8 cellular contexts compared by ENCODE assay signal in genomic region chr11:67287355-67288197, GRCh38. TPM values are rescaled to one million over a fixed set of nuclear protein-coding genes. Genes with fewer than 3 reads are reported as not detected.
A peak's percentile ranks its signal among the peaks of the same experiment; 100 is the strongest.
DNase-seq lines count a peak whose midpoint lies in the region; TF ChIP-seq lines count a peak whose summit lies in the region.

No MANE protein-coding gene starts in this region.

- no peaks in the 10 kb centered on the region for H3K27me3 ChIP-seq in SJSA1 (replicated peaks)
- H3K27me3 ChIP-seq in parathyroid adenoma (ENCODE audit: control insufficient read depth, insufficient read depth, low read length): no peaks in the 10 kb centered on the region

- DNase-seq in SJSA1 (ENCODE audit: low read depth in 1 of 2, low spot score in 2 of 2) (peak in 1 of 2 experiments; percentile 34), epithelial cell of prostate (ENCODE audit: low read depth, low spot score) (no peak), HuH-7.5 (ENCODE audit: low spot score) (no peak), NCI-H1417 treated with DMSO at 0.1 percent for 48 hours (lab: John Stamatoyannopoulos, UW) (no peak), D341Med (ENCODE audit: low spot score) (no peak), GOT3 (lab: John Stamatoyannopoulos, UW) (no peak)

- no peak for TF ChIP-seq CTCF in parathyroid adenoma (IDR thresholded peaks at IDR 0.05)

- H3K36me3 ChIP-seq in SJSA1: peaks cover 89% of the 10 kb centered on the region
- no peaks in the 10 kb centered on the region for H3K36me3 ChIP-seq in parathyroid adenoma (ENCODE audit: control insufficient read depth, insufficient read depth, low read length)

- peak overlapping the region; percentile 86 for H3K4me2 ChIP-seq in parathyroid adenoma (ENCODE audit: low read length)

- H3K79me2 ChIP-seq in parathyroid adenoma: no peaks in the 10 kb centered on the region

- H3K4me1 ChIP-seq in SJSA1 (replicated peaks) (peaks cover 29% of the 10 kb centered on the region), parathyroid adenoma (peaks cover 11% of the 10 kb centered on the region)

- peak overlapping the region; percentile 89; the same call in 1 of the 2 replicates for H3K4me3 ChIP-seq in GM08714 (ENCODE audit: low read length)
- peak overlapping the region; percentile 72 for H3K4me3 ChIP-seq in SJSA1
- peak overlapping the region; percentile 65 for H3K4me3 ChIP-seq in parathyroid adenoma (ENCODE audit: low read depth, low read length)

- H2AFZ ChIP-seq in parathyroid adenoma: no peak overlapping the region

- H3K9ac ChIP-seq in parathyroid adenoma: no peak overlapping the region

- no peaks in the 10 kb centered on the region for H3K9me3 ChIP-seq in SJSA1 (replicated peaks)
- no peaks in the 10 kb centered on the region for H3K9me3 ChIP-seq in parathyroid adenoma (ENCODE audit: control insufficient read depth, low read length)

- H3K27ac ChIP-seq in SJSA1 (peak overlapping the region; percentile 79), epithelial cell of prostate (peak overlapping the region; percentile 91), parathyroid adenoma (peak overlapping the region; percentile 80)

RNA-seq across cellular contexts. Expression of gene ANKRD13D, which starts 1.5 kb away (rescaled TPM):
- total RNA-seq in SJSA1 (2014; rRNA removed; shearing (Covaris generic)): 40.2 and 61.7 TPM in 2 replicates

RNA-seq across cellular contexts. Expression of gene SSH3, which starts 15.8 kb away (rescaled TPM):
- total RNA-seq in SJSA1 (2014; rRNA removed; shearing (Covaris generic)): 13.4 and 17.5 TPM in 2 replicates

RNA-seq across cellular contexts. Expression of gene GRK2, which starts 21.3 kb away (rescaled TPM):
- 96.2 and 138 TPM in 2 replicates for total RNA-seq in SJSA1 (2014; rRNA removed; shearing (Covaris generic))
